In the genomic region with DNA sequence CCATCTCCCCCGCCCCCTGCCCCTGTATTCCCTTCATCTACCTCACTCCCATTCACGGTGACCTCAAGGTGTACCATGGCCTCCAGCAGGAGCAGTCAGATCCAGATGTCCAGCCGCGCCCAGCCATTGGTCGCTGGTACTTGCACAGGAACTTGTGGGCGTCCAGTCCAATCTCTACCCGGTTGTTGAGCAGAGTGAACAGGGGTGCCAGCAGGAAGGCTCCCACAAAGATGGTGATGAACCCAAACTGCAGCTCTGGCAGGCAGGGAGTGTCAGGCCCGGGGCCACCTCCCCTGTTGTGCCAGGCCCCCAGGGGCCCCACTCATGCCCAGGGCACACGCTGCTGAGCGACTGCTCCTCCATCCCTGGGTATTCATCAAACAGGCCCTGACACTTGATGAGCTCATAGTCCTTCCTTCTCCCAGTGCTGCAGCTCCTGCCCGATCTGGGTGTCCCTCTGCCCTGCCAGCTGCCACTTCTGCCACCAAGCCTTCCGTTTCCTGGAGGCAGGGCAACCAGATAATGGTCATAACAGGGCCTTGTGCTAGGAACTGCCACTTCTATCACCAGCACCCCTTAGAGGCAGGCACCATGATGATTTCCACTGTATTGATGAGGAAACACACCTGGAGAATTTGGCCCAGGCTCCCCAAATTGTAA, we compare ENCODE assay signal across 8 cellular contexts. TPM values are rescaled to one million over a fixed set of nuclear protein-coding genes. Genes with fewer than 3 reads are reported as not detected.
DNase-seq lines count a peak whose midpoint lies in the region; ATAC-seq and TF ChIP-seq lines count a peak whose summit lies in the region.

No MANE protein-coding gene starts in this region.

- peaks cover 12% of the 10 kb centered on the region for H3K4me1 ChIP-seq in upper lobe of right lung

- DNase-seq in activated naive CD8-positive, alpha-beta T cell treated with anti-CD3 and anti-CD28 coated beads, Interleukin-2, amount 50 U/mL, for 24 hours = no peak
- DNase-seq in chondrocyte (ENCODE audit: low spot score) (no peak), upper lobe of right lung (peak; percentile 64), HuH-7.5 (ENCODE audit: low spot score) (no peak), GM20000 (ENCODE audit: low spot score) (no peak)
- no peak for DNase-seq in naive thymus-derived CD8-positive, alpha-beta T cell

- H3K36me3 ChIP-seq in upper lobe of right lung = no peaks in the 10 kb centered on the region

- H3K4me1 Mint-ChIP-seq in activated naive CD8-positive, alpha-beta T cell (ENCODE audit: low read depth) = peaks cover 13% of the 10 kb centered on the region
- peaks cover 15% of the 10 kb centered on the region for H3K4me1 Mint-ChIP-seq in activated naive CD8-positive, alpha-beta T cell treated with anti-CD3 and anti-CD28 coated beads, Interleukin-2, amount 50 U/mL, for 24 hours
- peaks cover 16% of the 10 kb centered on the region for H3K4me1 Mint-ChIP-seq in chondrocyte (ENCODE audit: low read depth)
- H3K4me1 Mint-ChIP-seq in naive thymus-derived CD8-positive, alpha-beta T cell = peaks cover 17 to 38% (median 24%) of the 10 kb centered on the region in 4 donors

- peak overlapping the region; percentile 47 for H3K4me3 Mint-ChIP-seq in activated naive CD8-positive, alpha-beta T cell
- no peak overlapping the region for H3K4me3 Mint-ChIP-seq in activated naive CD8-positive, alpha-beta T cell treated with anti-CD3 and anti-CD28 coated beads, Interleukin-2, amount 50 U/mL, for 24 hours
- peak overlapping the region; percentile 81 for H3K4me3 Mint-ChIP-seq in chondrocyte (ENCODE audit: unreplicated experiment)
- peak overlapping the region in 9 of 10 donors; percentile 55 to 89 (median 82) for H3K4me3 Mint-ChIP-seq in naive thymus-derived CD8-positive, alpha-beta T cell

- H3K9me3 Mint-ChIP-seq in activated naive CD8-positive, alpha-beta T cell (ENCODE audit: low read depth) = no peaks in the 10 kb centered on the region
- no peaks in the 10 kb centered on the region for H3K9me3 Mint-ChIP-seq in activated naive CD8-positive, alpha-beta T cell treated with anti-CD3 and anti-CD28 coated beads, Interleukin-2, amount 50 U/mL, for 24 hours
- no peaks in the 10 kb centered on the region for H3K9me3 Mint-ChIP-seq in chondrocyte (ENCODE audit: low read depth)
- no peaks in the 10 kb centered on the region for H3K9me3 Mint-ChIP-seq in naive thymus-derived CD8-positive, alpha-beta T cell

- H3K4me3 ChIP-seq in upper lobe of right lung = peak overlapping the region; percentile 57

- no peak overlapping the region for H3K27ac ChIP-seq in upper lobe of right lung

- TF ChIP-seq CTCF in chondrocyte (IDR thresholded peaks at IDR 0.05) = no peak
- no peak for TF ChIP-seq CTCF in upper lobe of right lung (IDR thresholded peaks at IDR 0.05)
- no peak for TF ChIP-seq CTCF in GM20000 (IDR thresholded peaks at IDR 0.05; ENCODE audit: extremely low read depth, missing control alignments)

- H3K36me3 Mint-ChIP-seq in activated naive CD8-positive, alpha-beta T cell = no peaks in the 10 kb centered on the region
- no peaks in the 10 kb centered on the region for H3K36me3 Mint-ChIP-seq in activated naive CD8-positive, alpha-beta T cell treated with anti-CD3 and anti-CD28 coated beads, Interleukin-2, amount 50 U/mL, for 24 hours (ENCODE audit: low read depth)
- no peaks in the 10 kb centered on the region for H3K36me3 Mint-ChIP-seq in chondrocyte (ENCODE audit: low read depth)
- no peaks in the 10 kb centered on the region for H3K36me3 Mint-ChIP-seq in naive thymus-derived CD8-positive, alpha-beta T cell

- no peaks in the 10 kb centered on the region for H3K27me3 Mint-ChIP-seq in activated naive CD8-positive, alpha-beta T cell
- H3K27me3 Mint-ChIP-seq in activated naive CD8-positive, alpha-beta T cell treated with anti-CD3 and anti-CD28 coated beads, Interleukin-2, amount 50 U/mL, for 24 hours = peaks cover 4% of the 10 kb centered on the region
- H3K27me3 Mint-ChIP-seq in chondrocyte (ENCODE audit: low read depth) = peaks cover 3% of the 10 kb centered on the region
- peaks cover 0 to 2% (median 0%) of the 10 kb centered on the region in 5 donors for H3K27me3 Mint-ChIP-seq in naive thymus-derived CD8-positive, alpha-beta T cell

- ATAC-seq in activated naive CD8-positive, alpha-beta T cell treated with anti-CD3 and anti-CD28 coated beads, Interleukin-2, amount 50 U/mL, for 24 hours = no peak
- ATAC-seq in naive thymus-derived CD8-positive, alpha-beta T cell = no peak
- ATAC-seq in upper lobe of right lung (no peak), HG03432 (IDR thresholded peaks at IDR 0.05; ENCODE audit: unreplicated experiment) (no peak)

- no peaks in the 10 kb centered on the region for H3K9me3 ChIP-seq in upper lobe of right lung

- no peak overlapping the region for H3K27ac Mint-ChIP-seq in activated naive CD8-positive, alpha-beta T cell
- H3K27ac Mint-ChIP-seq in activated naive CD8-positive, alpha-beta T cell treated with anti-CD3 and anti-CD28 coated beads, Interleukin-2, amount 50 U/mL, for 24 hours = no peak overlapping the region
- H3K27ac Mint-ChIP-seq in chondrocyte (ENCODE audit: unreplicated experiment) = no peak overlapping the region
- peak overlapping the region; percentile 20 to 90 (median 68) for H3K27ac Mint-ChIP-seq in naive thymus-derived CD8-positive, alpha-beta T cell

- no peaks in the 10 kb centered on the region for H3K27me3 ChIP-seq in upper lobe of right lung

- intact Hi-C loops in upper lobe of right lung (cut with DNase I) = no loop called here

- POLR2A ChIA-PET in naive thymus-derived CD8-positive, alpha-beta T cell (lab: Charles Lee) = interaction anchor here (0.6 to 2.1 kb wide), 4 partner anchors 9 to 134 kb away, joined by 3 to 28 read pairs (median 4); a partner anchor contains a TSS

RNA-seq across cellular contexts. Expression of a gene that starts 5.7 kb away (rescaled TPM):
- total RNA-seq in chondrocyte (14.4 to 17.7 TPM (median 16.1 TPM) in 3 replicates), upper lobe of right lung (11.9 TPM)
- 10 to 100 TPM; 11.9 to 12.7 TPM for total RNA-seq in naive thymus-derived CD8-positive, alpha-beta T cell
- 1 to 10 TPM; 6.4 to 8.9 (median 7.7) TPM for polyA plus RNA-seq in naive thymus-derived CD8-positive, alpha-beta T cell

RNA-seq across cellular contexts. Expression of a gene that starts 18.8 kb away (rescaled TPM):
- total RNA-seq in chondrocyte = 8.5 to 12.3 TPM (median 12.0 TPM) in 3 replicates
- 1 to 10 TPM; 8.8 to 9.6 TPM for total RNA-seq in naive thymus-derived CD8-positive, alpha-beta T cell
- polyA plus RNA-seq in naive thymus-derived CD8-positive, alpha-beta T cell = 1 to 10 TPM; 1.7 to 2.9 (median 2.7) TPM
- 11.7 TPM for total RNA-seq in upper lobe of right lung

Comparison
In these comparisons a context has a peak if more than half of its experiments do, and no peak if none do; other contexts are left out.
1. H3K27ac Mint-ChIP-seq: peak in naive thymus-derived CD8-positive, alpha-beta T cell (10 of 10); none in activated naive CD8-positive, alpha-beta T cell (single experiment), activated naive CD8-positive, alpha-beta T cell treated with anti-CD3 and anti-CD28 coated beads, Interleukin-2, amount 50 U/mL, for 24 hours (single experiment) and chondrocyte (single experiment).